Comparison of ENCODE assay signal across 15 cellular contexts in the genomic region with DNA sequence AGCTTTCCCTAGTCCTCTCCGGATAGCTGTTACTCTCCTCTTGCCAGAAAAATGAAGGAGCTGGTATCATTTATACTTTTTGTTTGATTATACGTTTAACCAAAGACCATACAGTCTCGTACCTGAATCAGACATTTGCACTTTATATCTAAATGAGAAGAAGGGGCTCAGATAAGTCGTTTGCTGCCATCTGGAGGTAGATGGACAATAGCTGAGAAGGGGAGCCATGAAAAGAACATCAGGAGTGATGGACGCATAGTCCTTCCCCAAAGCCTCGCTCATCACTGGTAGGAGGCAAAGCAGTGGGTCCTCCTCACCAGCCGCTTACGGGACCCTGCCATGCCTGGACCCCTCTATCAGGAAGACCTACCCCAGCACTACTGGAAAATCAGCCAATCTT. TPM values are rescaled to one million over a fixed set of nuclear protein-coding genes. Genes with fewer than 3 reads are reported as not detected.
DNase-seq lines count a peak whose midpoint lies in the region; ATAC-seq and TF ChIP-seq lines count a peak whose summit lies in the region.
"Had no signal": no experiment of that assay in that cellular context is flagged by ENCODE, and none has a peak within 500 bp of the region (broad histone marks: within the 10 kb centered on the region; RNA-seq: fewer than 3 reads in every experiment).

No MANE protein-coding gene starts in this region.

- H4K20me1 ChIP-seq in IMR-90 (ENCODE audit: insufficient read depth, low read length): no peaks in the 10 kb centered on the region

- intact Hi-C loops in IMR-90 (cut with micrococcal nuclease): no loop called here
- intact Hi-C loops in gastrocnemius medialis (cut with DNase I; ENCODE audit: low total_unique reads): no loop called here

- TSS peak; percentile 68 for BruUV-seq in IMR-90 (replicated peaks; lab: Mats Ljungman, UMichigan)

- no peak overlapping the region for H3K56ac ChIP-seq in IMR-90 (ENCODE audit: extremely low read depth, insufficient read depth, low read length)

- no peak overlapping the region for H3K23ac ChIP-seq in IMR-90 (ENCODE audit: low read depth, low read length)

- H3K27ac ChIP-seq in IMR-90 (ENCODE audit: insufficient read depth, low read length): no peak overlapping the region
- H3K27ac ChIP-seq in RWPE2 (ENCODE audit: poor library complexity, severe bottlenecking): no peak overlapping the region
- H3K27ac ChIP-seq in gastrocnemius medialis: no peak overlapping the region

- TF ChIP-seq POLR2A in IMR-90 (IDR thresholded peaks at IDR 0.05; ENCODE audit: low read depth, low read length) (no peak), gastrocnemius medialis (IDR thresholded peaks at IDR 0.05) (no peak)

- H2BK120ac ChIP-seq in IMR-90 (ENCODE audit: low read depth, low read length): no peak overlapping the region

- H3K4me2 ChIP-seq in IMR-90 (ENCODE audit: low read depth, low read length): no peak overlapping the region

- H3K9ac ChIP-seq in IMR-90 (ENCODE audit: low read depth, low read length): no peak overlapping the region

- no peaks in the 10 kb centered on the region for H3K27me3 ChIP-seq in IMR-90 (ENCODE audit: control insufficient read depth, insufficient read depth, low read length)
- no peaks in the 10 kb centered on the region for H3K27me3 ChIP-seq in RWPE2 (ENCODE audit: insufficient read depth, poor library complexity, severe bottlenecking)
- no peaks in the 10 kb centered on the region for H3K27me3 ChIP-seq in kidney epithelial cell (ENCODE audit: control insufficient read depth, insufficient read depth, low read length)
- no peaks in the 10 kb centered on the region for H3K27me3 ChIP-seq in gastrocnemius medialis

- no peak overlapping the region for H3K14ac ChIP-seq in IMR-90 (replicated peaks; ENCODE audit: low read depth, low read length)

- no peak overlapping the region for H2BK5ac ChIP-seq in IMR-90 (ENCODE audit: low read depth, low read length, poor library complexity, severe bottlenecking)

- H3K9me1 ChIP-seq in IMR-90 (ENCODE audit: insufficient read depth, low read length): no peaks in the 10 kb centered on the region

- H3K9me3 ChIP-seq in IMR-90 (ENCODE audit: control insufficient read depth, insufficient read depth, low read length) (no peaks in the 10 kb centered on the region), RWPE2 (ENCODE audit: severe bottlenecking) (no peaks in the 10 kb centered on the region), gastrocnemius medialis (no peaks in the 10 kb centered on the region)

- no peak overlapping the region for H2AFZ ChIP-seq in IMR-90 (replicated peaks; ENCODE audit: low read length, poor library complexity)

- H3K79me1 ChIP-seq in IMR-90 (ENCODE audit: low read depth in 1 of 2, low read length in 2 of 2): no peaks in the 10 kb centered on the region

- H3K4me1 ChIP-seq in IMR-90 (ENCODE audit: control insufficient read depth, insufficient read depth, low read length): no peaks in the 10 kb centered on the region; the same call in 1 of the 2 replicates
- H3K4me1 ChIP-seq in RWPE2 (ENCODE audit: insufficient read depth, poor library complexity, severe bottlenecking): no peaks in the 10 kb centered on the region
- H3K4me1 ChIP-seq in gastrocnemius medialis: peaks cover 25 to 36% of the 10 kb centered on the region in 2 donors

- no peak overlapping the region for H3K18ac ChIP-seq in IMR-90 (ENCODE audit: low read depth, low read length)

- H4K91ac ChIP-seq in IMR-90 (ENCODE audit: insufficient read depth, low read depth, low read length): no peak overlapping the region

- dilution Hi-C loops in IMR-90 (cut with HindIII; ENCODE audit: low sequenced_read_pairs, unreplicated experiment): no loop called here

- in situ Hi-C loops in IMR-90 (cut with MboI; ENCODE audit: low sequenced_read_pairs): loop anchor here (25.0 kb wide), 2 partner anchors 660 to 1010 kb away; no protein-coding TSS in a partner anchor
- in situ Hi-C loops in gastrocnemius medialis (cut with MboI; ENCODE audit: low sequenced_read_pairs in 4 of 4): no loop called here

- no peak overlapping the region for H3K4me3 ChIP-seq in IMR-90 (ENCODE audit: insufficient read depth, low read depth, low read length)
- H3K4me3 ChIP-seq in RWPE2 (ENCODE audit: severe bottlenecking): no peak overlapping the region
- no peak overlapping the region for H3K4me3 ChIP-seq in kidney epithelial cell (ENCODE audit: low read depth, low read length)
- no peak overlapping the region for H3K4me3 ChIP-seq in gastrocnemius medialis

- no peak for ATAC-seq in IMR-90 (ENCODE audit: low read depth)
- ATAC-seq in RWPE2 (ENCODE audit: low read depth): no peak
- ATAC-seq in GM18519 (IDR thresholded peaks at IDR 0.05; ENCODE audit: low FRiP score, unreplicated experiment): no peak
- ATAC-seq in gastrocnemius medialis: no peak
- ATAC-seq in GM18498 (IDR thresholded peaks at IDR 0.05; ENCODE audit: unreplicated experiment): no peak
- ATAC-seq: right cardiac atrium had no signal

- no peak overlapping the region for H2BK15ac ChIP-seq in IMR-90 (ENCODE audit: low read depth, low read length)

- H2BK20ac ChIP-seq in IMR-90 (ENCODE audit: low read depth, low read length): no peak overlapping the region

- TF ChIP-seq RAD21 in IMR-90 (IDR thresholded peaks at IDR 0.05; ENCODE audit: low read length): no peak

- no peak overlapping the region for H4K8ac ChIP-seq in IMR-90 (ENCODE audit: low read depth in 2 of 2, low read length in 2 of 2)

- no peak overlapping the region for H2AK9ac ChIP-seq in IMR-90 (replicated peaks; ENCODE audit: low read depth, low read length, poor library complexity)

- peaks cover 15% of the 10 kb centered on the region for H3K36me3 ChIP-seq in IMR-90 (ENCODE audit: control insufficient read depth, insufficient read depth, low read length)
- peaks cover 41% of the 10 kb centered on the region for H3K36me3 ChIP-seq in RWPE2 (ENCODE audit: low read depth)
- no peaks in the 10 kb centered on the region for H3K36me3 ChIP-seq in kidney epithelial cell (ENCODE audit: control insufficient read depth, insufficient read depth, low read length)
- H3K36me3 ChIP-seq in gastrocnemius medialis: peaks cover 0 to 32% of the 10 kb centered on the region in 2 donors

- POLR2A ChIA-PET in IMR-90 (lab: Charles Lee; ENCODE audit: unreplicated experiment): no interaction called here

- CTCF ChIA-PET in IMR-90 (lab: Yijun Ruan, JAX): interaction anchor here (0.6 to 2.1 kb wide), 4 partner anchors 16 to 538 kb away, joined by 3 to 6 read pairs (median 4); no protein-coding TSS in a partner anchor

- TF ChIP-seq CTCF in IMR-90 (conservative IDR thresholded peaks at IDR 0.05; ENCODE audit: low read depth, low read length): 0 out of 2 replicates have a peak, but pooled peaks have one; percentile 1
- TF ChIP-seq CTCF in RWPE2 (IDR thresholded peaks at IDR 0.05; ENCODE audit: poor library complexity, severe bottlenecking): peak; percentile 21
- peak; percentile 2 for TF ChIP-seq CTCF in kidney epithelial cell (IDR thresholded peaks at IDR 0.05; ENCODE audit: insufficient read depth, low read length, poor library complexity, severe bottlenecking)
- TF ChIP-seq CTCF in gastrocnemius medialis (IDR thresholded peaks at IDR 0.05 in 4 of 5, conservative IDR thresholded peaks at IDR 0.05 in 1 of 5): no peak

- no peak overlapping the region for H4K5ac ChIP-seq in IMR-90 (ENCODE audit: low read depth, low read length)

- no peak overlapping the region for H3K4ac ChIP-seq in IMR-90 (ENCODE audit: low read depth, low read length)

- DNase-seq in DMS53 (lab: John Stamatoyannopoulos, UW) (peak; percentile 2), DMS53 treated with DMSO at 0.1 percent for 48 hours (lab: John Stamatoyannopoulos, UW; ENCODE audit: unreplicated experiment) (no peak), IMR-90 (no peak), RWPE2 (ENCODE audit: low spot score) (no peak), kidney epithelial cell (ENCODE audit: low read depth) (no peak), gastrocnemius medialis (no peak)
- DNase-seq: activated CD4-positive, alpha-beta T cell treated with anti-CD3 and anti-CD28 coated beads, Interleukin-2, amount 50 U/mL, for 1 hour; CD4-positive, alpha-beta T cell; central memory CD4-positive, alpha-beta T cell; GDM1; NCI-H187 treated with DMSO at 0.1 percent for 48 hours; right cardiac atrium; stimulated activated CD4-positive, alpha-beta T cell treated with anti-CD3 and anti-CD28 coated beads, Interleukin-1b, Interleukin-23, amount 100 ng/mL, for 48 hours had no signal

- no peak overlapping the region for H2AK5ac ChIP-seq in IMR-90 (ENCODE audit: low read depth, low read length)

- WGBS in IMR-90 (ENCODE audit: extremely low coverage in 2 of 2, insufficient read length in 1 of 2), 2 experiments: no CpG with 5 or more reads among the region's 8 CpGs

TF ChIP-seq in IMR-90, 13 proteins besides CTCF, POLR2A, EP300 and RAD21 (continues in another document):
- TF ChIP-seq MXI1 (IDR thresholded peaks at IDR 0.05; ENCODE audit: borderline replicate concordance, low read depth, low read length) (no peak), NFE2L2 (IDR thresholded peaks at IDR 0.05; ENCODE audit: low read depth, low read length) (no peak), SMC3 (IDR thresholded peaks at IDR 0.05; ENCODE audit: low read depth, low read length) (no peak), MAFK (IDR thresholded peaks at IDR 0.05; ENCODE audit: low read depth, low read length) (no peak), MAZ (IDR thresholded peaks at IDR 0.05; ENCODE audit: borderline replicate concordance, low read depth, low read length) (no peak), RCOR1 (IDR thresholded peaks at IDR 0.05; ENCODE audit: insufficient replicate concordance, low read length) (no peak), BHLHE40 (IDR thresholded peaks at IDR 0.05; ENCODE audit: low read depth, low read length) (no peak), CEBPB (IDR thresholded peaks at IDR 0.05; ENCODE audit: low read depth, low read length) (no peak), RFX5 (IDR thresholded peaks at IDR 0.05; ENCODE audit: low read depth, low read length) (no peak), CHD1 (IDR thresholded peaks at IDR 0.05; ENCODE audit: low read depth, low read length) (no peak), FOS (IDR thresholded peaks at IDR 0.05; ENCODE audit: low read depth, low read length) (no peak)
- TF ChIP-seq, protein P1, sequence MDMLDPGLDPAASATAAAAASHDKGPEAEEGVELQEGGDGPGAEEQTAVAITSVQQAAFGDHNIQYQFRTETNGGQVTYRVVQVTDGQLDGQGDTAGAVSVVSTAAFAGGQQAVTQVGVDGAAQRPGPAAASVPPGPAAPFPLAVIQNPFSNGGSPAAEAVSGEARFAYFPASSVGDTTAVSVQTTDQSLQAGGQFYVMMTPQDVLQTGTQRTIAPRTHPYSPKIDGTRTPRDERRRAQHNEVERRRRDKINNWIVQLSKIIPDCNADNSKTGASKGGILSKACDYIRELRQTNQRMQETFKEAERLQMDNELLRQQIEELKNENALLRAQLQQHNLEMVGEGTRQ (IDR thresholded peaks at IDR 0.05; ENCODE audit: low read depth, low read length): no peak

RNA-seq across cellular contexts. Expression of a gene that starts 45.4 kb away (rescaled TPM):
- total RNA-seq in IMR-90 (2012; rRNA removed): 17.7 and 38.3 TPM in 2 replicates
- polyA plus RNA-seq in IMR-90 (2012; rRNA removed): 13.6 and 18.9 TPM in 2 replicates
- polyA plus RNA-seq in IMR-90 (2012; cell fraction: cytosol; rRNA removed): 1.9 and 3.7 TPM in 2 replicates
- polyA plus RNA-seq in IMR-90 (2012; cell fraction: nucleus; rRNA removed; ENCODE audit: low replicate concordance): 0.61 and 6.6 TPM in 2 replicates
- total RNA-seq in kidney epithelial cell: 31.8 and 37.4 TPM in 2 replicates
- 10 to 100 TPM; 29.3 to 49.0 (median 46.0) TPM for total RNA-seq in gastrocnemius medialis

Comparison
In these comparisons a context has a peak if more than half of its experiments do, and no peak if none do; other contexts are left out.
1. CTCF ChIP-seq: peak in IMR-90 (single experiment), RWPE2 (single experiment) and kidney epithelial cell (single experiment); none in gastrocnemius medialis (0 of 5).